In genomic region chr10:95836610-95837367, GRCh38 we compare ENCODE assay signal across 1 cellular context.
A peak's percentile ranks its signal among the peaks of the same experiment; 100 is the strongest.
TF ChIP-seq lines count a peak whose summit lies in the region.

No MANE protein-coding gene starts in this region.

TF ChIP-seq in HepG2, 621 proteins besides CTCF, POLR2A, EP300 and RAD21 (continued from another document and continues in another):
- TF ChIP-seq TFDP1 (CRISPR knock-in tag; IDR thresholded peaks at IDR 0.05; ENCODE audit: borderline replicate concordance), result peak; percentile 47; the same call in 1 of the 2 replicates
- TF ChIP-seq ZNF569 (CRISPR knock-in tag; IDR thresholded peaks at IDR 0.05; ENCODE audit: borderline replicate concordance), result no peak
- TF ChIP-seq ZNF510 (CRISPR knock-in tag; IDR thresholded peaks at IDR 0.05; ENCODE audit: low read depth), result no peak
- no peak for TF ChIP-seq NFKB2 (CRISPR knock-in tag; IDR thresholded peaks at IDR 0.05; ENCODE audit: borderline replicate concordance)
- peak; percentile 57 for TF ChIP-seq FOXP4 (CRISPR knock-in tag; IDR thresholded peaks at IDR 0.05)
- peak; percentile 69 for TF ChIP-seq ZEB1 (IDR thresholded peaks at IDR 0.05; ENCODE audit: insufficient replicate concordance, low read depth)
- peak; percentile 46; the same call in 1 of the 2 replicates for TF ChIP-seq MLXIP (CRISPR knock-in tag; IDR thresholded peaks at IDR 0.05; ENCODE audit: borderline replicate concordance)
- TF ChIP-seq KDM5B (CRISPR knock-in tag; IDR thresholded peaks at IDR 0.05; ENCODE audit: borderline replicate concordance), result no peak
- TF ChIP-seq ZGPAT (CRISPR knock-in tag; IDR thresholded peaks at IDR 0.05), result peak; percentile 56; the same call in 1 of the 2 replicates
- TF ChIP-seq ZNF615 (CRISPR knock-in tag; IDR thresholded peaks at IDR 0.05; ENCODE audit: borderline replicate concordance), result no peak
- peak; percentile 62; the same call in 1 of the 2 replicates for TF ChIP-seq EHMT2 (IDR thresholded peaks at IDR 0.05; ENCODE audit: borderline replicate concordance, low read depth, low read length)
- TF ChIP-seq ZNF24 (IDR thresholded peaks at IDR 0.05), result no peak
- 0 out of 2 replicates have a peak, but pooled peaks have one; percentile 23 for TF ChIP-seq PHF21A (CRISPR knock-in tag; IDR thresholded peaks at IDR 0.05)
- TF ChIP-seq HNF4A (CRISPR knock-in tag; IDR thresholded peaks at IDR 0.05), result peak; percentile 92
- 0 out of 2 replicates have a peak, but pooled peaks have one; percentile 19 for TF ChIP-seq ZHX1 (CRISPR knock-in tag; IDR thresholded peaks at IDR 0.05; ENCODE audit: low read depth)
- peak; percentile 54; the same call in 1 of the 2 replicates for TF ChIP-seq PPARG (CRISPR knock-in tag; conservative IDR thresholded peaks at IDR 0.05)
- TF ChIP-seq ISX (CRISPR knock-in tag; conservative IDR thresholded peaks at IDR 0.05), result no peak
- TF ChIP-seq USF2 (IDR thresholded peaks at IDR 0.05; ENCODE audit: low read depth, low read length), result no peak
- TF ChIP-seq USF2 (CRISPR knock-in tag; IDR thresholded peaks at IDR 0.05; ENCODE audit: borderline replicate concordance), result no peak
- TF ChIP-seq IKZF5 (CRISPR knock-in tag; IDR thresholded peaks at IDR 0.05), result peak; percentile 53; the same call in 1 of the 2 replicates
- no peak for TF ChIP-seq NONO (IDR thresholded peaks at IDR 0.05)
- TF ChIP-seq NONO (CRISPR knock-in tag; conservative IDR thresholded peaks at IDR 0.05), result 0 out of 2 replicates have a peak, but pooled peaks have one; percentile 41
- 0 out of 2 replicates have a peak, but pooled peaks have one; percentile 30 for TF ChIP-seq NR2F6 (IDR thresholded peaks at IDR 0.05)
- TF ChIP-seq NR2F6 (CRISPR knock-in tag; IDR thresholded peaks at IDR 0.05), result peak; percentile 24; the same call in 1 of the 2 replicates
- TF ChIP-seq PHF5A (CRISPR knock-in tag; IDR thresholded peaks at IDR 0.05; ENCODE audit: low read depth, unreplicated experiment), result peak; percentile 25
- no peak for TF ChIP-seq TRIM22 (IDR thresholded peaks at IDR 0.05)
- TF ChIP-seq ZNF556 (CRISPR knock-in tag; IDR thresholded peaks at IDR 0.05; ENCODE audit: borderline replicate concordance), result no peak
- TF ChIP-seq E2F1 (CRISPR knock-in tag; IDR thresholded peaks at IDR 0.05), result no peak
- TF ChIP-seq THAP11 (CRISPR knock-in tag; IDR thresholded peaks at IDR 0.05), result peak; percentile 55
- TF ChIP-seq SALL1 (CRISPR knock-in tag; IDR thresholded peaks at IDR 0.05), result peak; percentile 51; the same call in 1 of the 2 replicates
- TF ChIP-seq PHB2 (IDR thresholded peaks at IDR 0.05; ENCODE audit: partially characterized antibody), result no peak
- TF ChIP-seq ZNF660 (CRISPR knock-in tag; IDR thresholded peaks at IDR 0.05; ENCODE audit: borderline replicate concordance, low read depth), result no peak
- peak; percentile 41; the same call in 1 of the 2 replicates for TF ChIP-seq SAP130 (CRISPR knock-in tag; IDR thresholded peaks at IDR 0.05; ENCODE audit: low read depth)
- TF ChIP-seq TCF7 (IDR thresholded peaks at IDR 0.05; ENCODE audit: low read depth), result peak; percentile 14; the same call in 1 of the 2 replicates
- TF ChIP-seq FOXO1 (CRISPR knock-in tag; IDR thresholded peaks at IDR 0.05), result peak; percentile 31; the same call in 1 of the 2 replicates
- no peak for TF ChIP-seq CHD2 (IDR thresholded peaks at IDR 0.05; ENCODE audit: low read depth, low read length)
- no peak for TF ChIP-seq NR2F2 (IDR thresholded peaks at IDR 0.05; ENCODE audit: borderline replicate concordance, low read depth)
- TF ChIP-seq GATAD2A (CRISPR knock-in tag; IDR thresholded peaks at IDR 0.05), result peak; percentile 78
- peak; percentile 45 for TF ChIP-seq ZFY (CRISPR knock-in tag; IDR thresholded peaks at IDR 0.05)
- TF ChIP-seq ZMYM4 (CRISPR knock-in tag; IDR thresholded peaks at IDR 0.05), result peak; percentile 73
- 0 out of 2 replicates have a peak, but pooled peaks have one; percentile 18 for TF ChIP-seq RARA (CRISPR knock-in tag; IDR thresholded peaks at IDR 0.05)
- TF ChIP-seq RXRB (CRISPR knock-in tag; IDR thresholded peaks at IDR 0.05; ENCODE audit: borderline replicate concordance), result peak; percentile 37; the same call in 1 of the 2 replicates
- no peak for TF ChIP-seq SKIL (CRISPR knock-in tag; IDR thresholded peaks at IDR 0.05; ENCODE audit: borderline replicate concordance)
- TF ChIP-seq CREM (IDR thresholded peaks at IDR 0.05), result peak; percentile 58
- TF ChIP-seq CREM (CRISPR knock-in tag; IDR thresholded peaks at IDR 0.05), result no peak
- TF ChIP-seq BCL6 (CRISPR knock-in tag; IDR thresholded peaks at IDR 0.05), result peak; percentile 59; the same call in 1 of the 2 replicates
